In genomic region chr5:88836195-88836838, GRCh38 we compare ENCODE assay signal across 1 cellular context.
TF ChIP-seq lines count a peak whose summit lies in the region.

No MANE protein-coding gene starts in this region.

TF ChIP-seq in K562, 482 proteins besides CTCF, POLR2A, EP300 and RAD21 (continued from another document and continues in another):
- TF ChIP-seq ID3 (CRISPR knock-in tag; IDR thresholded peaks at IDR 0.05) (no peak), ID3 (tag; IDR thresholded peaks at IDR 0.05) (0 out of 2 replicates have a peak, but pooled peaks have one; percentile 61), ZNF592 (IDR thresholded peaks at IDR 0.05) (peak; percentile 85), SREBF1 (IDR thresholded peaks at IDR 0.05; ENCODE audit: borderline replicate concordance, low read depth, low read length) (no peak), LEF1 (IDR thresholded peaks at IDR 0.05) (peak; percentile 61; the same call in 1 of the 2 replicates), CBFA2T2 (conservative IDR thresholded peaks at IDR 0.05) (peak; percentile 85), ZNF41 (CRISPR knock-in tag; conservative IDR thresholded peaks at IDR 0.05) (0 out of 2 replicates have a peak, but pooled peaks have one; percentile 32), PTBP1 (IDR thresholded peaks at IDR 0.05; ENCODE audit: low read depth, low read length) (0 out of 2 replicates have a peak, but pooled peaks have one; percentile 41), ZNF239 (CRISPR knock-in tag; IDR thresholded peaks at IDR 0.05) (peak; percentile 30; the same call in 1 of the 2 replicates), DPF2 (IDR thresholded peaks at IDR 0.05) (peak; percentile 91), HBP1 (CRISPR knock-in tag; IDR thresholded peaks at IDR 0.05) (no peak), ZBTB43 (CRISPR knock-in tag; IDR thresholded peaks at IDR 0.05) (no peak), MED1 (CRISPR knock-in tag; IDR thresholded peaks at IDR 0.05; ENCODE audit: borderline replicate concordance) (no peak), ZMIZ1 (IDR thresholded peaks at IDR 0.05; ENCODE audit: low read depth in 2 of 2, low read length in 2 of 2) (0 out of 4 replicates have a peak, but pooled peaks of 1 of the 2 experiments have one; percentile 55), ZNF699 (CRISPR knock-in tag; IDR thresholded peaks at IDR 0.05; ENCODE audit: insufficient replicate concordance) (no peak), EP400 (IDR thresholded peaks at IDR 0.05) (no peak), MYC (IDR thresholded peaks at IDR 0.05; ENCODE audit: low read depth, low read length) (peak; percentile 54; the same call in 1 of the 2 replicates), MYC (CRISPR knock-in tag; IDR thresholded peaks at IDR 0.05; ENCODE audit: borderline replicate concordance, low read depth) (no peak), SMAD4 (CRISPR knock-in tag; conservative IDR thresholded peaks at IDR 0.05) (peak; percentile 90), DMBX1 (CRISPR knock-in tag; IDR thresholded peaks at IDR 0.05; ENCODE audit: borderline replicate concordance) (peak; percentile 81; the same call in 1 of the 2 replicates), KDM1A (IDR thresholded peaks at IDR 0.05) (peak; percentile 69 to 82; a peak in 3 of 4 replicates), KLF16 (IDR thresholded peaks at IDR 0.05) (peak; percentile 68; the same call in 1 of the 2 replicates), FOXJ3 (CRISPR knock-in tag; IDR thresholded peaks at IDR 0.05) (no peak), CBX3 (IDR thresholded peaks at IDR 0.05; ENCODE audit: borderline replicate concordance in 1 of 2, low read length in 2 of 2) (peak in 1 of 2 experiments; percentile 74; a peak in 1 of 3 replicates), POLR2AphosphoS2 (IDR thresholded peaks at IDR 0.05; ENCODE audit: low read length) (no peak), KLF6 (CRISPR knock-in tag; IDR thresholded peaks at IDR 0.05; ENCODE audit: borderline replicate concordance) (no peak), ELF4 (CRISPR knock-in tag; IDR thresholded peaks at IDR 0.05) (peak; percentile 72; the same call in 1 of the 2 replicates), ZBTB17 (CRISPR knock-in tag; IDR thresholded peaks at IDR 0.05) (peak; percentile 69; the same call in 1 of the 2 replicates), ZBTB2 (IDR thresholded peaks at IDR 0.05) (peak; percentile 47; the same call in 1 of the 2 replicates), GTF2E2 (tag; IDR thresholded peaks at IDR 0.05) (peak; percentile 40; the same call in 1 of the 2 replicates), CTBP1 (IDR thresholded peaks at IDR 0.05; ENCODE audit: borderline replicate concordance) (peak; percentile 71; the same call in 1 of the 2 replicates), MGA (IDR thresholded peaks at IDR 0.05) (peak; percentile 56), ZFPM2 (CRISPR knock-in tag; IDR thresholded peaks at IDR 0.05) (no peak), TAL1 (IDR thresholded peaks at IDR 0.05) (peak; percentile 85), ZNF766 (CRISPR knock-in tag; conservative IDR thresholded peaks at IDR 0.05) (peak; percentile 34; the same call in 1 of the 2 replicates)
